Comparison of ENCODE assay signal across 22 cellular contexts in genomic region chr14:68514611-68515194, GRCh38.
DNase-seq lines count a peak whose midpoint lies in the region; ATAC-seq and TF ChIP-seq lines count a peak whose summit lies in the region.
"Had no signal": no experiment of that assay in that cellular context is flagged by ENCODE, and none has a peak within 500 bp of the region (broad histone marks: within the 10 kb centered on the region; RNA-seq: fewer than 3 reads in every experiment).

No MANE protein-coding gene starts in this region.

- peak overlapping the region in 6 of 11 experiments; percentile 33 to 77 (median 71); a peak in 6 of 22 replicates for H3K4me2 ChIP-seq in BLaER1 treated with 17β-estradiol and CSF1 and Interleukin-3, amounts not matched to agents 10 nM and 100 nM
- H3K4me2 ChIP-seq in hepatocyte, result peak overlapping the region; percentile 7

- intact Hi-C loops in activated B cell treated with CpG ODN at 0.5 μM for 24 hours (cut with micrococcal nuclease), result loop anchor here (2.0 kb wide), 1 partner anchor 20 kb away; no protein-coding TSS in a partner anchor

- H3K27me3 ChIP-seq in BLaER1 treated with 17β-estradiol and CSF1 and Interleukin-3, amounts not matched to agents 10 nM and 100 nM, result no peaks in the 10 kb centered on the region
- no peaks in the 10 kb centered on the region for H3K27me3 ChIP-seq in hepatocyte

- no peaks in the 10 kb centered on the region for H3K27me3 Mint-ChIP-seq in activated B cell treated with CpG ODN at 0.5 μM for 24 hours
- H3K27me3 Mint-ChIP-seq in activated naive CD4-positive, alpha-beta T cell treated with anti-CD3 and anti-CD28 coated beads, Interleukin-2, amount 10 ng/mL, durations not matched to agents 7 days and 5 days, result no peaks in the 10 kb centered on the region

- no peaks in the 10 kb centered on the region for H3K9me3 ChIP-seq in BLaER1 treated with 17β-estradiol and CSF1 and Interleukin-3, amounts not matched to agents 10 nM and 100 nM (replicated peaks in 1 of 11)
- no peaks in the 10 kb centered on the region for H3K9me3 ChIP-seq in hepatocyte (ENCODE audit: low read depth)

- no peaks in the 10 kb centered on the region for H3K36me3 ChIP-seq in BLaER1 treated with 17β-estradiol and CSF1 and Interleukin-3, amounts not matched to agents 10 nM and 100 nM
- no peaks in the 10 kb centered on the region for H3K36me3 ChIP-seq in hepatocyte (replicated peaks; ENCODE audit: insufficient read depth, low read depth)

- peaks cover 47 to 70% (median 55%) of the 10 kb centered on the region in 10 experiments for H3K4me1 ChIP-seq in BLaER1 treated with 17β-estradiol and CSF1 and Interleukin-3, amounts not matched to agents 10 nM and 100 nM
- H3K4me1 ChIP-seq in hepatocyte (ENCODE audit: insufficient read depth), result peaks cover 60% of the 10 kb centered on the region

- H3K4me3 ChIP-seq in BLaER1 treated with 17β-estradiol and CSF1 and Interleukin-3, amounts not matched to agents 10 nM and 100 nM, result no peak overlapping the region
- no peak overlapping the region for H3K4me3 ChIP-seq in hepatocyte
- H3K4me3 ChIP-seq: GM23248 had no signal

- POLR2A ChIA-PET in activated B cell treated with CpG ODN at 0.5 μM for 24 hours (lab: Charles Lee), result interaction anchor here (0.6 to 18.7 kb wide), 20 partner anchors 8 to 301 kb away, joined by 3 to 585 read pairs (median 6); partner anchors contain the start of gene ZFP36L1

- peaks cover 66% of the 10 kb centered on the region for H3K4me1 Mint-ChIP-seq in activated B cell treated with CpG ODN at 0.5 μM for 24 hours
- H3K4me1 Mint-ChIP-seq in activated naive CD4-positive, alpha-beta T cell treated with anti-CD3 and anti-CD28 coated beads, Interleukin-2, amount 10 ng/mL, durations not matched to agents 7 days and 5 days, result peaks cover 15% of the 10 kb centered on the region

- H3K9me2 ChIP-seq in hepatocyte (replicated peaks; ENCODE audit: insufficient read depth), result no peaks in the 10 kb centered on the region

- no peak overlapping the region for H3K4me3 Mint-ChIP-seq in activated B cell treated with CpG ODN at 0.5 μM for 24 hours
- no peak overlapping the region for H3K4me3 Mint-ChIP-seq in activated naive CD4-positive, alpha-beta T cell treated with anti-CD3 and anti-CD28 coated beads, Interleukin-2, amount 10 ng/mL, durations not matched to agents 7 days and 5 days

- peak overlapping the region; percentile 94 for H3K27ac Mint-ChIP-seq in activated B cell treated with CpG ODN at 0.5 μM for 24 hours
- H3K27ac Mint-ChIP-seq in activated naive CD4-positive, alpha-beta T cell treated with anti-CD3 and anti-CD28 coated beads, Interleukin-2, amount 10 ng/mL, durations not matched to agents 7 days and 5 days, result no peak overlapping the region

- H3K79me2 ChIP-seq in hepatocyte, result no peaks in the 10 kb centered on the region

- no peak overlapping the region for H3K9ac ChIP-seq in BLaER1 treated with 17β-estradiol and CSF1 and Interleukin-3, amounts not matched to agents 10 nM and 100 nM
- H3K9ac ChIP-seq: GM23248 had no signal

- H3K27ac ChIP-seq in BLaER1 treated with 17β-estradiol and CSF1 and Interleukin-3, amounts not matched to agents 10 nM and 100 nM, result peak overlapping the region in 3 of 11 experiments; percentile 14 to 60 (median 58); a peak in 5 of 22 replicates
- peak overlapping the region; percentile 70 for H3K27ac ChIP-seq in hepatocyte
- H3K27ac ChIP-seq: C4-2B, GM23248 had no signal

- no peaks in the 10 kb centered on the region for H4K20me1 ChIP-seq in BLaER1 treated with 17β-estradiol and CSF1 and Interleukin-3, amounts not matched to agents 10 nM and 100 nM
- no peaks in the 10 kb centered on the region for H4K20me1 ChIP-seq in hepatocyte (ENCODE audit: insufficient read depth, poor library complexity, severe bottlenecking)

- CTCF ChIA-PET in activated B cell treated with CpG ODN at 0.5 μM for 24 hours (lab: Charles Lee), result interaction anchor here (1.5 kb wide), 1 partner anchor 269 kb away, joined by 3 read pairs; no protein-coding TSS in a partner anchor
- CTCF ChIA-PET in activated naive CD4-positive, alpha-beta T cell treated with anti-CD3 and anti-CD28 coated beads, Interleukin-2, amount 10 ng/mL, durations not matched to agents 7 days and 5 days (lab: Charles Lee), result no interaction called here

- H3K36me3 Mint-ChIP-seq in activated B cell treated with CpG ODN at 0.5 μM for 24 hours (ENCODE audit: low read depth), result no peaks in the 10 kb centered on the region
- H3K36me3 Mint-ChIP-seq in activated naive CD4-positive, alpha-beta T cell treated with anti-CD3 and anti-CD28 coated beads, Interleukin-2, amount 10 ng/mL, durations not matched to agents 7 days and 5 days, result no peaks in the 10 kb centered on the region

- TF ChIP-seq CTCF in activated B cell treated with CpG ODN at 0.5 μM for 24 hours (IDR thresholded peaks at IDR 0.05), result no peak
- no peak for TF ChIP-seq CTCF in hepatocyte (IDR thresholded peaks at IDR 0.05; ENCODE audit: poor library complexity)

- H2AFZ ChIP-seq in hepatocyte, result no peak overlapping the region
- H2AFZ ChIP-seq: GM23248 had no signal

- DNase-seq in activated B cell treated with CpG ODN at 0.5 μM for 24 hours (no peak), hepatocyte (ENCODE audit: low spot score) (no peak), renal cortical epithelial cell (ENCODE audit: low read depth) (peak; percentile 61), NCI-H187 (lab: John Stamatoyannopoulos, UW) (no peak)
- no peak for DNase-seq in activated naive CD4-positive, alpha-beta T cell treated with anti-CD3 and anti-CD28 coated beads, Interleukin-2, amount 10 ng/mL, durations not matched to agents 7 days and 5 days
- DNase-seq: activated naive CD4-positive, alpha-beta T cell; activated T-cell treated with anti-CD3 and anti-CD28 coated beads for 4 hours; anterior cingulate cortex; cerebellar nuclear complex; DMS153; GM23248; NCI-H1436; NCI-H345; NK-92 treated with Interleukin-12 subunit alpha and Interleukin-12 subunit beta, amount 100 ng/mL, for 24 hours; occipital lobe; stimulated activated CD4-positive, alpha-beta T cell treated with anti-CD3 and anti-CD28 coated beads, Interleukin-4, amount 100 ng/mL, for 4 hours; substantia nigra had no signal

- WGBS in hepatocyte (ENCODE audit: low lambda C conversion rate, missing lambda C conversion rate), result 44% methylated on average over 4 of the region's 4 CpGs

- no peaks in the 10 kb centered on the region for H3K9me3 Mint-ChIP-seq in activated B cell treated with CpG ODN at 0.5 μM for 24 hours
- H3K9me3 Mint-ChIP-seq in activated naive CD4-positive, alpha-beta T cell treated with anti-CD3 and anti-CD28 coated beads, Interleukin-2, amount 10 ng/mL, durations not matched to agents 7 days and 5 days, result no peaks in the 10 kb centered on the region

- no peak for ATAC-seq in activated B cell treated with CpG ODN at 0.5 μM for 24 hours (ENCODE audit: low read depth)
- ATAC-seq in GM18868 (IDR thresholded peaks at IDR 0.05; ENCODE audit: unreplicated experiment), result no peak
- no peak for ATAC-seq in GM21717 (IDR thresholded peaks at IDR 0.05; ENCODE audit: unreplicated experiment)
- ATAC-seq: Right ventricle myocardium inferior had no signal
